ENCODE assay signal across 1 cellular context in the genomic region with DNA sequence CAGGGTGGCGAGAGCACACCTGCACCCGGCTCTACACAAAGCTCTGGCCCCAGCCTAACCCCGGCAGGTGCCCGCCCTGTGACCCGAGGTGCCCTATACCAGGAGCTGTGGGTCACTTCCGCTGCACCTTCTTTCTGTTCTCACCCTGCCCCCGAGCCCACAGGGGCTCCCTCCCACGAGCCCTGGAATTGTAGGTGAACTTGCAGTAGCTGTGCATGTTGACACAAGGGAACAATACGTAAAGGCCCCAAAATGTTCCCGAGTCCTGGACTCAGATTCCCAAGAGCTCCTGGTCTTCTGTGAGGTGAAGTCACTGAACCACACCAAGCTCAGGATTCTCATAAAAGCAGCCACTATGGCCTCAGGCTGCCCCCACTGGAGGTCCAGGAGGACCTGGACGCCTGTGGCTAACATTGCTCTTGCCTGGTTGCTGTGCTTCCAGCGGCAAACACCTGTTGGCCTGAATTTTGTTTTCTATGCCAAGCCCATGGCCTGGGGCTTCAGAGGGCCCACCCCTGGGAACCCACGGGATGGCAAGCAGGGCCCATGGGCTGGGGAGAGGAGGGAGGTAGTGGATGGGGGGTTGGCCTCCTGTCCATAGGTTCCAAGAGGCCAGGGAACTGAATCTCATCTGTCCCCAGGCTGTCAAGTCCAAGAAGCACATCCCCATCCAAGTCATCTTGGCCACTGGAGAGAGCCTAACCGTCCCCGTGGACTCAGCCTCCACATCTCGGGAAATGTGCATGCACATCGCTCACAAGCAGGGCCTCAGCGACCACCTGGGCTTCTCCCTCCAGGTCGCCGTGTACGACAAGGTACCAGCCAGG.
TF ChIP-seq lines count a peak whose summit lies in the region.

No MANE protein-coding gene starts in this region.

TF ChIP-seq in HepG2, 621 proteins besides CTCF, POLR2A, EP300 and RAD21:
- TF ChIP-seq ZNF530 (CRISPR knock-in tag; IDR thresholded peaks at IDR 0.05; ENCODE audit: low read depth), result no peak
